ENCODE assay signal across 1 cellular context in genomic region chr12:75955251-75955650, GRCh38.
A peak's percentile ranks its signal among the peaks of the same experiment; 100 is the strongest.
TF ChIP-seq lines count a peak whose summit lies in the region.

No MANE protein-coding gene starts in this region.

TF ChIP-seq in HepG2, 621 proteins besides CTCF, POLR2A, EP300 and RAD21 (continued from another document):
- TF ChIP-seq ZNF687 (CRISPR knock-in tag; IDR thresholded peaks at IDR 0.05) (peak; percentile 36; the same call in 1 of the 2 replicates), TEAD3 (CRISPR knock-in tag; optimal IDR thresholded peaks at IDR 0.05; ENCODE audit: borderline replicate concordance) (peak; percentile 25), ZBTB7B (CRISPR knock-in tag; IDR thresholded peaks at IDR 0.05) (0 out of 2 replicates have a peak, but pooled peaks have one; percentile 45), HBP1 (CRISPR knock-in tag; IDR thresholded peaks at IDR 0.05; ENCODE audit: low read depth) (no peak)
TF ChIP-seq in HepG2: peak in this region for 6.
